ENCODE assay signal across 24 cellular contexts in genomic region chr2:128438586-128438985, GRCh38.
DNase-seq lines count a peak whose midpoint lies in the region; ATAC-seq and TF ChIP-seq lines count a peak whose summit lies in the region.
"Had no signal": no experiment of that assay in that cellular context is flagged by ENCODE, and none has a peak within 500 bp of the region (broad histone marks: within the 10 kb centered on the region; RNA-seq: fewer than 3 reads in every experiment).

No MANE protein-coding gene starts in this region.

- no peaks in the 10 kb centered on the region for H3K36me3 Mint-ChIP-seq in neural progenitor cell
- H3K36me3 Mint-ChIP-seq: activated naive CD8-positive, alpha-beta T cell; T-cell had no signal

- H3K36me3 ChIP-seq in right atrium auricular region (no peaks in the 10 kb centered on the region), esophagus muscularis mucosa (no peaks in the 10 kb centered on the region), neuronal stem cell (replicated peaks in 1 of 2; ENCODE audit: control insufficient read depth in 2 of 2, insufficient read depth in 2 of 2, low read length in 2 of 2) (no peaks in the 10 kb centered on the region), mammary epithelial cell (ENCODE audit: insufficient read depth, low read length) (no peaks in the 10 kb centered on the region), neural progenitor cell (no peaks in the 10 kb centered on the region)
- H3K36me3 ChIP-seq: gastroesophageal sphincter, thyroid gland had no signal

- no peak overlapping the region for H2AFZ ChIP-seq in neuronal stem cell (ENCODE audit: low read length)
- no peak overlapping the region for H2AFZ ChIP-seq in mammary epithelial cell (ENCODE audit: low read depth, low read length)
- H2AFZ ChIP-seq in neural progenitor cell (replicated peaks), result no peak overlapping the region

- H4K8ac ChIP-seq in neuronal stem cell (ENCODE audit: low read depth, low read length), result no peak overlapping the region

- BruUV-seq in mammary epithelial cell (replicated peaks; lab: Mats Ljungman, UMichigan), result no TSS peak

- H3K14ac ChIP-seq in neuronal stem cell (ENCODE audit: low read length), result no peak overlapping the region

- H3K4me3 ChIP-seq in right atrium auricular region (no peak overlapping the region), esophagus muscularis mucosa (no peak overlapping the region), neuronal stem cell (ENCODE audit: low read length in 2 of 2) (no peak overlapping the region), mammary epithelial cell (replicated peaks in 1 of 3; ENCODE audit: insufficient read depth in 1 of 3, low read depth in 2 of 3, low read length in 3 of 3) (no peak overlapping the region), neural progenitor cell (no peak overlapping the region)
- H3K4me3 ChIP-seq: gastroesophageal sphincter, thyroid gland had no signal

- H3K4me1 ChIP-seq in right atrium auricular region (peaks cover 0 to 35% of the 10 kb centered on the region in 2 donors), esophagus muscularis mucosa (peaks cover 0 to 16% (median 0%) of the 10 kb centered on the region in 4 donors), neuronal stem cell (ENCODE audit: control insufficient read depth in 2 of 2, insufficient read depth in 1 of 2, low read depth in 1 of 2, low read length in 2 of 2) (peaks cover 0 to 9% of the 10 kb centered on the region in 2 donors), mammary epithelial cell (ENCODE audit: insufficient read depth, low read length) (no peaks in the 10 kb centered on the region), neural progenitor cell (peaks cover 8% of the 10 kb centered on the region)
- H3K4me1 ChIP-seq: gastroesophageal sphincter had no signal

- no peak overlapping the region for H2BK12ac ChIP-seq in neuronal stem cell (ENCODE audit: low read length)

- no peaks in the 10 kb centered on the region for H3K9me3 Mint-ChIP-seq in neural progenitor cell
- H3K9me3 Mint-ChIP-seq: activated T-helper 17 cell treated with anti-CD3 and anti-CD28 coated beads, Interleukin-2, amount 50 U/mL, for 72 hours; dendritic cell treated with granulocyte-macrophage colony-stimulating factor and Interleukin-4, amounts not matched to agents 40 ng/mL and 50 ng/mL, for 4 days; T-cell had no signal

- no peak overlapping the region for H2BK120ac ChIP-seq in neuronal stem cell (ENCODE audit: low read depth, low read length)

- DNase-seq in right atrium auricular region (ENCODE audit: low spot score), result peak; percentile 18
- DNase-seq in left cardiac atrium, result no peak
- peak; percentile 8 for DNase-seq in esophagus muscularis mucosa (ENCODE audit: extremely low spot score)
- no peak for DNase-seq in neuronal stem cell (ENCODE audit: low spot score)
- DNase-seq in ureter (ENCODE audit: low spot score), result peak; percentile 36
- DNase-seq in mammary epithelial cell, result no peak
- DNase-seq in neural progenitor cell (ENCODE audit: low spot score), result no peak
- DNase-seq in activated CD4-positive, alpha-beta T cell treated with anti-CD3 and anti-CD28 coated beads for 1 hour, result no peak
- DNase-seq: activated CD4-positive, alpha-beta T cell treated with anti-CD3 and anti-CD28 coated beads, Interleukin-2, amount 50 U/mL, for 4 hours; activated CD4-positive, CD25-positive, alpha-beta regulatory T cell; anterior cingulate cortex; DMS153; left ventricle myocardium superior; NCI-H1105 treated with DMSO at 0.1 percent for 48 hours; NCI-H2029 treated with DMSO at 0.1 percent for 48 hours; NCI-H774; stimulated activated naive CD8-positive, alpha-beta T cell treated with anti-CD3 and anti-CD28 coated beads, Interleukin-15, Interleukin-2, amounts not matched to agents 100 U/mL and 50 U/mL, for 24 hours; thyroid gland had no signal

- H3K27ac ChIP-seq in right atrium auricular region, result no peak overlapping the region
- no peak overlapping the region for H3K27ac ChIP-seq in esophagus muscularis mucosa (replicated peaks in 1 of 4)
- no peak overlapping the region for H3K27ac ChIP-seq in neuronal stem cell (replicated peaks; ENCODE audit: low read length)
- H3K27ac ChIP-seq in mammary epithelial cell (ENCODE audit: insufficient read depth, low read depth, low read length), result no peak overlapping the region
- H3K27ac ChIP-seq in neural progenitor cell, result no peak overlapping the region
- H3K27ac ChIP-seq: gastroesophageal sphincter, thyroid gland had no signal

- H3K4me2 ChIP-seq in neuronal stem cell (ENCODE audit: insufficient read depth, low read length, poor library complexity, severe bottlenecking) (no peak overlapping the region), mammary epithelial cell (ENCODE audit: insufficient read depth, low read depth, low read length) (no peak overlapping the region), neural progenitor cell (no peak overlapping the region)

- CTCF ChIA-PET in mammary epithelial cell (lab: Charles Lee; ENCODE audit: low non-redundant PET), result no interaction called here

- no peak overlapping the region for H2BK15ac ChIP-seq in neuronal stem cell (ENCODE audit: low read length)

- in situ Hi-C loops in mammary epithelial cell (cut with MboI; ENCODE audit: low sequenced_read_pairs in 2 of 2), result no loop called here

- H2BK5ac ChIP-seq in neuronal stem cell (ENCODE audit: low read length), result no peak overlapping the region

- WGBS in esophagus muscularis mucosa, result 90% methylated on average over 14 of the region's 14 CpGs
- no CpG with 5 or more reads among the region's 14 CpGs for WGBS in neuronal stem cell (ENCODE audit: extremely low coverage in 2 of 2, insufficient read length in 2 of 2, insufficient replicate concordance in 1 of 2), 2 donors
- WGBS in mammary epithelial cell (ENCODE audit: low coverage, missing lambda C conversion rate), result 80% methylated on average over 14 of the region's 14 CpGs

- H3K9me3 ChIP-seq in right atrium auricular region (no peaks in the 10 kb centered on the region), esophagus muscularis mucosa (no peaks in the 10 kb centered on the region), neuronal stem cell (replicated peaks in 1 of 2; ENCODE audit: control insufficient read depth in 2 of 2, insufficient read depth in 1 of 2, low read depth in 1 of 2, low read length in 2 of 2) (no peaks in the 10 kb centered on the region), mammary epithelial cell (replicated peaks; ENCODE audit: insufficient read depth, low read length) (no peaks in the 10 kb centered on the region), neural progenitor cell (ENCODE audit: low read depth) (no peaks in the 10 kb centered on the region)
- H3K9me3 ChIP-seq: gastroesophageal sphincter, thyroid gland had no signal

- H3K4ac ChIP-seq in neuronal stem cell (ENCODE audit: low read length), result no peak overlapping the region

- H3K27me3 ChIP-seq in right atrium auricular region, result no peaks in the 10 kb centered on the region
- H3K27me3 ChIP-seq in esophagus muscularis mucosa, result peaks cover 0 to 10% (median 0%) of the 10 kb centered on the region in 4 donors
- no peaks in the 10 kb centered on the region for H3K27me3 ChIP-seq in neuronal stem cell (ENCODE audit: control insufficient read depth in 3 of 3, insufficient read depth in 3 of 3, low read depth in 1 of 3, low read length in 3 of 3)
- H3K27me3 ChIP-seq in mammary epithelial cell (ENCODE audit: insufficient read depth, low read length), result no peaks in the 10 kb centered on the region
- no peaks in the 10 kb centered on the region for H3K27me3 ChIP-seq in neural progenitor cell
- H3K27me3 ChIP-seq: thyroid gland had no signal

- peaks cover 42% of the 10 kb centered on the region for H3K4me1 Mint-ChIP-seq in neural progenitor cell
- H3K4me1 Mint-ChIP-seq: activated T-helper 17 cell treated with anti-CD3 and anti-CD28 coated beads, Interleukin-2, amount 50 U/mL, for 72 hours; T-cell had no signal

- no peak for TF ChIP-seq POLR2A in esophagus muscularis mucosa (IDR thresholded peaks at IDR 0.05; ENCODE audit: low read depth)

- H3K9ac ChIP-seq in neuronal stem cell (ENCODE audit: low read depth, low read length, poor library complexity), result no peak overlapping the region
- no peak overlapping the region for H3K9ac ChIP-seq in mammary epithelial cell (ENCODE audit: insufficient read depth, low read length)
- no peak overlapping the region for H3K9ac ChIP-seq in neural progenitor cell

- dilution Hi-C loops in mammary epithelial cell (cut with HindIII; ENCODE audit: low sequenced_read_pairs), result no loop called here

- no peak for ATAC-seq in left cardiac atrium
- ATAC-seq: activated T-helper 17 cell treated with anti-CD3 and anti-CD28 coated beads, Interleukin-2, amount 50 U/mL, for 72 hours; gastroesophageal sphincter; stimulated activated naive CD8-positive, alpha-beta T cell treated with anti-CD3 and anti-CD28 coated beads, Interleukin-15, Interleukin-2, amounts not matched to agents 100 U/mL and 50 U/mL, for 24 hours; T-cell had no signal

- no peak overlapping the region for H3K27ac Mint-ChIP-seq in neural progenitor cell
- H3K27ac Mint-ChIP-seq: activated naive CD8-positive, alpha-beta T cell; activated T-helper 17 cell treated with anti-CD3 and anti-CD28 coated beads, Interleukin-2, amount 50 U/mL, for 72 hours; dendritic cell treated with granulocyte-macrophage colony-stimulating factor and Interleukin-4, amounts not matched to agents 40 ng/mL and 50 ng/mL, for 4 days; progenitor cell of endocrine pancreas; T-cell had no signal

- no peaks in the 10 kb centered on the region for H4K20me1 ChIP-seq in mammary epithelial cell (ENCODE audit: insufficient read depth, low read length)
- H4K20me1 ChIP-seq in neural progenitor cell (ENCODE audit: low read depth), result no peaks in the 10 kb centered on the region

- intact Hi-C loops in left cardiac atrium (cut with DNase I), result no loop called here
- intact Hi-C loops in esophagus muscularis mucosa (cut with DNase I), result no loop called here
- intact Hi-C loops in mammary epithelial cell (cut with micrococcal nuclease), result no loop called here

- no peak overlapping the region for H3K4me3 Mint-ChIP-seq in neural progenitor cell
- H3K4me3 Mint-ChIP-seq: activated naive CD8-positive, alpha-beta T cell; activated T-helper 17 cell treated with anti-CD3 and anti-CD28 coated beads, Interleukin-2, amount 50 U/mL, for 72 hours; dendritic cell treated with granulocyte-macrophage colony-stimulating factor and Interleukin-4, amounts not matched to agents 40 ng/mL and 50 ng/mL, for 4 days; T-cell had no signal

- H3K27me3 Mint-ChIP-seq in neural progenitor cell (ENCODE audit: insufficient read depth, low read depth), result peaks cover 11% of the 10 kb centered on the region

- no peaks in the 10 kb centered on the region for H3F3A ChIP-seq in neural progenitor cell (ENCODE audit: low read depth)

- no peak overlapping the region for H4K91ac ChIP-seq in neuronal stem cell (ENCODE audit: low read depth, low read length, poor library complexity)

- no peak overlapping the region for H3K23ac ChIP-seq in neuronal stem cell (ENCODE audit: low read depth, low read length, poor library complexity)

- H3K18ac ChIP-seq in neuronal stem cell (ENCODE audit: low read length), result peak overlapping the region; percentile 63

- H3K79me1 ChIP-seq in neuronal stem cell (ENCODE audit: low read depth, low read length), result peaks cover 2% of the 10 kb centered on the region

- TF ChIP-seq CTCF in right atrium auricular region (IDR thresholded peaks at IDR 0.05), result no peak
- no peak for TF ChIP-seq CTCF in esophagus muscularis mucosa (IDR thresholded peaks at IDR 0.05)
- no peak for TF ChIP-seq CTCF in mammary epithelial cell (conservative IDR thresholded peaks at IDR 0.05 in 1 of 2, IDR thresholded peaks at IDR 0.05 in 1 of 2; ENCODE audit: extremely low read depth in 1 of 2, insufficient read depth in 1 of 2, low read depth in 1 of 2, low read length in 2 of 2)
- TF ChIP-seq CTCF in neural progenitor cell (IDR thresholded peaks at IDR 0.05), result no peak

- no peaks in the 10 kb centered on the region for H3K79me2 ChIP-seq in mammary epithelial cell (ENCODE audit: insufficient read depth, low read length)
- H3K79me2 ChIP-seq in neural progenitor cell (ENCODE audit: low read depth), result no peaks in the 10 kb centered on the region

- no peak for TF ChIP-seq EP300 in esophagus muscularis mucosa (IDR thresholded peaks at IDR 0.05)

- H2AK5ac ChIP-seq in neuronal stem cell (ENCODE audit: low read depth, low read length), result peak overlapping the region; percentile 15

Comparison
In these comparisons a context has a peak if more than half of its experiments do, and no peak if none do; other contexts are left out.
1. DNase-seq: peak in right atrium auricular region (single experiment), esophagus muscularis mucosa (single experiment) and ureter (single experiment); none in left cardiac atrium (single experiment), neuronal stem cell (single experiment), mammary epithelial cell (single experiment), neural progenitor cell (single experiment) and activated CD4-positive, alpha-beta T cell treated with anti-CD3 and anti-CD28 coated beads for 1 hour (single experiment).